ENCODE assay signal across 8 cellular contexts in genomic region chr15:49620174-49620573, GRCh38. TPM values are rescaled to one million over a fixed set of nuclear protein-coding genes. Genes with fewer than 3 reads are reported as not detected.
DNase-seq lines count a peak whose midpoint lies in the region; ATAC-seq and TF ChIP-seq lines count a peak whose summit lies in the region.

No MANE protein-coding gene starts in this region.

- H3K36me3 ChIP-seq in PC-3 (ENCODE audit: low read depth, low read length) = peaks cover 21% of the 10 kb centered on the region
- H3K36me3 ChIP-seq in ectodermal cell (ENCODE audit: control insufficient read depth, insufficient read depth, low read length) = peaks cover 12% of the 10 kb centered on the region

- no peak for ATAC-seq in activated T-cell treated with anti-CD3 and anti-CD28 coated beads, Interleukin-2, amount 50 U/mL, for 72 hours (replicated peaks in 1 of 2)
- ATAC-seq in PC-3 = peak; percentile 19; the same call in 1 of the 2 replicates

- POLR2A ChIA-PET in PC-3 (lab: Charles Lee; ENCODE audit: unreplicated experiment) = no interaction called here

- peak overlapping the region; percentile 94 for H3K4me2 ChIP-seq in PC-3 (ENCODE audit: low read length)

- peaks cover 3% of the 10 kb centered on the region for H3F3A ChIP-seq in PC-3 (ENCODE audit: low read length, unreplicated experiment)

- no peaks in the 10 kb centered on the region for H3K9me2 ChIP-seq in PC-3 (replicated peaks; ENCODE audit: low read length)

- BruUV-seq in PC-3 (replicated peaks; lab: Mats Ljungman, UMichigan) = TSS peak; percentile 94

- H3K4me3 Mint-ChIP-seq in activated T-cell treated with anti-CD3 and anti-CD28 coated beads, Interleukin-2, amount 50 U/mL, for 72 hours = peak overlapping the region; percentile 92 to 94

- H3K27ac ChIP-seq in PC-3 (ENCODE audit: low read length) (peak overlapping the region; percentile 82), ectodermal cell (ENCODE audit: insufficient read depth, low read depth, low read length, poor library complexity, severe bottlenecking) (no peak overlapping the region)

- no peak for TF ChIP-seq CTCF in PC-3 (conservative IDR thresholded peaks at IDR 0.05; ENCODE audit: low read depth, low read length)

- H3K4me1 ChIP-seq in PC-3 (ENCODE audit: insufficient read depth, low read length) (peaks cover 15% of the 10 kb centered on the region), ectodermal cell (ENCODE audit: control insufficient read depth, insufficient read depth, low read length) (peaks cover 2% of the 10 kb centered on the region), mononuclear cell (ENCODE audit: insufficient read depth, low read length) (peaks cover 18% of the 10 kb centered on the region)

- peaks cover 39% of the 10 kb centered on the region for H3K4me1 Mint-ChIP-seq in activated T-cell treated with anti-CD3 and anti-CD28 coated beads, Interleukin-2, amount 50 U/mL, for 72 hours (ENCODE audit: low read depth)

- peak overlapping the region; percentile 81 for H3K4me3 ChIP-seq in PC-3 (ENCODE audit: low read length)
- peak overlapping the region; percentile 91 for H3K4me3 ChIP-seq in ectodermal cell (ENCODE audit: insufficient read depth, low read depth, low read length)
- peak overlapping the region; percentile 87 for H3K4me3 ChIP-seq in mononuclear cell (ENCODE audit: low read length)

- peak overlapping the region; percentile 83 for H3K9ac ChIP-seq in PC-3 (ENCODE audit: low read length)

- H3K9me3 ChIP-seq in PC-3 (ENCODE audit: low read length) = no peaks in the 10 kb centered on the region
- no peaks in the 10 kb centered on the region for H3K9me3 ChIP-seq in ectodermal cell (ENCODE audit: control insufficient read depth, low read length)
- no peaks in the 10 kb centered on the region for H3K9me3 ChIP-seq in mononuclear cell (ENCODE audit: low read depth, low read length)

- 33 to 60% methylated on average over 3 to 5 of the region's 5 CpGs for WGBS in ectodermal cell, 2 experiments

- CTCF ChIA-PET in PC-3 (lab: Charles Lee) = no interaction called here

- H4K20me1 ChIP-seq in PC-3 (ENCODE audit: low read length) = no peaks in the 10 kb centered on the region

- intact Hi-C loops in PC-3 (cut with micrococcal nuclease) = loop anchor here (2.0 to 10.0 kb wide), 4 partner anchors 125 to 432 kb away; no protein-coding TSS in a partner anchor

- peaks cover 5 to 15% of the 10 kb centered on the region in 2 donors for H3K36me3 Mint-ChIP-seq in activated T-cell treated with anti-CD3 and anti-CD28 coated beads, Interleukin-2, amount 50 U/mL, for 72 hours (ENCODE audit: insufficient read depth in 2 of 2)

- H3K27me3 Mint-ChIP-seq in activated T-cell treated with anti-CD3 and anti-CD28 coated beads, Interleukin-2, amount 50 U/mL, for 72 hours (ENCODE audit: low read depth) = no peaks in the 10 kb centered on the region

- peak overlapping the region; percentile 92 for H3K27ac Mint-ChIP-seq in activated T-cell treated with anti-CD3 and anti-CD28 coated beads, Interleukin-2, amount 50 U/mL, for 72 hours

- H3K79me2 ChIP-seq in PC-3 (ENCODE audit: low read length) = peaks cover 29% of the 10 kb centered on the region

- peak overlapping the region; percentile 97 for H2AFZ ChIP-seq in PC-3 (ENCODE audit: low read length)

- peaks cover 2 to 5% of the 10 kb centered on the region in 2 donors for H3K9me3 Mint-ChIP-seq in activated T-cell treated with anti-CD3 and anti-CD28 coated beads, Interleukin-2, amount 50 U/mL, for 72 hours

- DNase-seq in activated T-cell treated with anti-CD3 and anti-CD28 coated beads, Interleukin-2, amount 50 U/mL, for 72 hours = no peak
- no peak for DNase-seq in activated T-cell treated with anti-CD3 and anti-CD28 coated beads, Interleukin-2, amount 50 U/mL, for 48 hours
- DNase-seq in PC-3 (peak; percentile 38), HK-2 (ENCODE audit: unreplicated experiment) (no peak), DMS153 (lab: John Stamatoyannopoulos, UW) (no peak), cerebellum (ENCODE audit: low spot score) (no peak)

- H3K27me3 ChIP-seq in PC-3 (ENCODE audit: low read length) (no peaks in the 10 kb centered on the region), ectodermal cell (ENCODE audit: control insufficient read depth, insufficient read depth, low read length, poor library complexity, severe bottlenecking) (no peaks in the 10 kb centered on the region), mononuclear cell (ENCODE audit: insufficient read depth, low read length) (no peaks in the 10 kb centered on the region)

RNA-seq across cellular contexts. Expression of gene FAM227B, which starts 0.4 kb away (rescaled TPM):
- total RNA-seq in activated T-cell treated with anti-CD3 and anti-CD28 coated beads, Interleukin-2, amount 50 U/mL, for 72 hours = 1 to 10 TPM; 4.1 to 5.7 TPM
- total RNA-seq in PC-3 (2014; rRNA removed) = 0.98 and 1.6 TPM in 2 replicates
- 11.6 TPM for polyA plus RNA-seq in ectodermal cell (2013, experiment 1 of 4)
- 12.2 TPM for polyA plus RNA-seq in ectodermal cell (2013, experiment 2 of 4)
- 11.7 TPM for polyA plus RNA-seq in ectodermal cell (2013, experiment 3 of 4)
- polyA plus RNA-seq in ectodermal cell (2013, experiment 4 of 4) = 15.8 TPM
- total RNA-seq in mononuclear cell = 4.5 TPM
- 7.6 TPM for total RNA-seq in cerebellum

RNA-seq across cellular contexts. Expression of gene DTWD1, which starts 0.7 kb away (rescaled TPM):
- total RNA-seq in activated T-cell treated with anti-CD3 and anti-CD28 coated beads, Interleukin-2, amount 50 U/mL, for 72 hours = 10 to 100 TPM; 17.2 to 20.0 TPM
- 9.1 and 10.9 TPM in 2 replicates for total RNA-seq in PC-3 (2014; rRNA removed)
- polyA plus RNA-seq in ectodermal cell (2013, experiment 1 of 4) = 46.3 TPM
- 40.4 TPM for polyA plus RNA-seq in ectodermal cell (2013, experiment 2 of 4)
- polyA plus RNA-seq in ectodermal cell (2013, experiment 3 of 4) = 41.3 TPM
- polyA plus RNA-seq in ectodermal cell (2013, experiment 4 of 4) = 46.2 TPM
- total RNA-seq in mononuclear cell = 11.4 TPM
- 32.5 TPM for total RNA-seq in cerebellum
